Comparison of ENCODE assay signal across 10 cellular contexts in the genomic region with DNA sequence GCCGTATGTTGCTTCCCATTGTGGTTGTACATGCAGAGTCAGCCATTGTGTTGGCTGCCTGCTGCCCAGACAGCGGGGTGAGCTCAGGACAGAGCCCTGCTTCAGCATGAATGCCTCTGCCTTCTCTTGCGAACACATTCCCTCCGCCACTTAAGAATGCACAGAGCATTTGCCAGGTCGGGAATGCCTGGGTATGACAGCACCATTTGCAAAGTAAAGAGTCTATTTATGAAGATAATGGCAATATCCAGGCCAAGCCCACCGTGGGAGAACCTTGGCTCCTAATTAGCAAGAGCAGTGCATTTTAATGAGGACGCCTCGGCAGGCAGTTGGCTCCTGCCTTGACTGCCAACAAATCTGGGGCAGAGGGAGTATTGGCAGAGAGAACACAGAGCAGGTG.
DNase-seq lines count a peak whose midpoint lies in the region; ATAC-seq and TF ChIP-seq lines count a peak whose summit lies in the region.
"Had no signal": no experiment of that assay in that cellular context is flagged by ENCODE, and none has a peak within 500 bp of the region (broad histone marks: within the 10 kb centered on the region; RNA-seq: fewer than 3 reads in every experiment).

No MANE protein-coding gene starts in this region.

- H3K27me3 Mint-ChIP-seq in type B pancreatic cell, result peaks cover 3% of the 10 kb centered on the region

- H3K9me3 Mint-ChIP-seq in type B pancreatic cell, result peaks cover 10% of the 10 kb centered on the region

- H3K4me1 Mint-ChIP-seq in type B pancreatic cell (ENCODE audit: unreplicated experiment), result peaks cover 11% of the 10 kb centered on the region

- no peak for TF ChIP-seq CTCF in type B pancreatic cell (conservative IDR thresholded peaks at IDR 0.05)

- ATAC-seq in left lobe of liver, result peak; percentile 41
- no peak for ATAC-seq in GM21447 (IDR thresholded peaks at IDR 0.05; ENCODE audit: unreplicated experiment)
- ATAC-seq in HG03025 (IDR thresholded peaks at IDR 0.05; ENCODE audit: low FRiP score, unreplicated experiment), result no peak
- ATAC-seq: K562 had no signal

- H3K4me3 Mint-ChIP-seq in type B pancreatic cell, result peak overlapping the region; percentile 64

- H3K27ac Mint-ChIP-seq in type B pancreatic cell, result peak overlapping the region; percentile 11

- peak; percentile 18 for DNase-seq in NCI-H2107 treated with DMSO at 0.1 percent for 48 hours (lab: John Stamatoyannopoulos, UW; ENCODE audit: unreplicated experiment)
- DNase-seq in NCI-H2107 (lab: John Stamatoyannopoulos, UW), result no peak
- peak; percentile 98 to 99 for DNase-seq in cerebellar nuclear complex (lab: John Stamatoyannopoulos, UW)
- DNase-seq in left lobe of liver (ENCODE audit: low spot score), result no peak
- no peak for DNase-seq in type B pancreatic cell (ENCODE audit: extremely low spot score, unreplicated experiment)
- no peak for DNase-seq in stimulated activated CD4-positive, alpha-beta T cell treated with anti-CD3 and anti-CD28 coated beads, Interleukin-1b, Interleukin-23, amount 100 ng/mL, for 48 hours
- DNase-seq: activated naive CD4-positive, alpha-beta T cell had no signal

- no peaks in the 10 kb centered on the region for H3K36me3 Mint-ChIP-seq in type B pancreatic cell

Comparison
In these comparisons a context has a peak if more than half of its experiments do, and no peak if none do; other contexts are left out.
1. DNase-seq: peak in NCI-H2107 treated with DMSO at 0.1 percent for 48 hours (single experiment) and cerebellar nuclear complex (2 of 2); none in NCI-H2107 (single experiment), left lobe of liver (single experiment), type B pancreatic cell (single experiment) and stimulated activated CD4-positive, alpha-beta T cell treated with anti-CD3 and anti-CD28 coated beads, Interleukin-1b, Interleukin-23, amount 100 ng/mL, for 48 hours (single experiment).